ENCODE assay signal across 19 cellular contexts in the genomic region with DNA sequence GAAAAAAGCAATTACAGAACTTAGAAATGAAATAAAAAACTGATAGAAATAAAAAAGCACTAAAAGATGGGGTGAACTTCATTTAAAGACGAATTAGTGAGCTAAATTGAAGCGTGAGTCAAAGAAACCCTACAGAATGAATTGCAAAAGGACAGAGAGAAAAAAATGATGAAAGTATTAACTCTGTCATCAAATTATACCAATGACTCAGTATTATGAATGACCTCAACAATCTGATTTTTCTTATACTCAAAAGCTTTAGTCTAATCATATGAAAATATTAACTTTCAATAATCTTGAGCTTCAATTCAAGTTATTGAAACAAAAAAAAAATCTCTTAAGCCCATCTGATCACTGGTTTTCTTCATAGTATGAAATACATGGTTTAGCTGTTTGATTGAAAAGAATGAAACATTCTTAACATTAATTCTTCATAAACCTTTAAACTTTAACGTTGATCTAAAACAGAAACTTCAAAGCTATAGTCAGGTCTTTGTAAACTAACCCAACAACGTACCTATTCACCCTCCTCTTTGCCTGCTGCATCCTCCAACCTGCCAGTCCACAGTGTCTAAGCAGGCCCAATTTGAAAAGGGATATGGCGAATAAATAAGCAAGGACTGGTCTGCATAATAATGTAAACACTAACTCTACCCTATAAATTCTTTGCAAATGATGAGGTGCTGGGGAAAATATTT. TPM values are rescaled to one million over a fixed set of nuclear protein-coding genes. Genes with fewer than 3 reads are reported as not detected.
DNase-seq lines count a peak whose midpoint lies in the region; ATAC-seq, FAIRE-seq and TF ChIP-seq lines count a peak whose summit lies in the region.
"Had no signal": no experiment of that assay in that cellular context is flagged by ENCODE, and none has a peak within 500 bp of the region (broad histone marks: within the 10 kb centered on the region; RNA-seq: fewer than 3 reads in every experiment).

No MANE protein-coding gene starts in this region.

- no peak overlapping the region for H3K27ac Mint-ChIP-seq in activated CD4-positive, alpha-beta memory T cell treated with anti-CD3 and anti-CD28 coated beads, Interleukin-2, amount 10 ng/mL, durations not matched to agents 7 days and 5 days
- H3K27ac Mint-ChIP-seq: CD4-positive, CD25-positive, alpha-beta regulatory T cell had no signal

- ATAC-seq in A549 (no peak), GM18517 (IDR thresholded peaks at IDR 0.05; ENCODE audit: unreplicated experiment) (no peak), GM21423 (IDR thresholded peaks at IDR 0.05; ENCODE audit: unreplicated experiment) (no peak)

- peaks cover 2% of the 10 kb centered on the region for H3K4me1 Mint-ChIP-seq in activated CD4-positive, alpha-beta memory T cell treated with anti-CD3 and anti-CD28 coated beads, Interleukin-2, amount 10 ng/mL, durations not matched to agents 7 days and 5 days

- H3K9me3 ChIP-seq in A549 (no peaks in the 10 kb centered on the region), iPS-18a (ENCODE audit: control insufficient read depth, low read depth, low read length) (no peaks in the 10 kb centered on the region)
- H3K9me3 ChIP-seq: HAP-1 had no signal

- H3K27me3 Mint-ChIP-seq in activated CD4-positive, alpha-beta memory T cell treated with anti-CD3 and anti-CD28 coated beads, Interleukin-2, amount 10 ng/mL, durations not matched to agents 7 days and 5 days: no peaks in the 10 kb centered on the region
- H3K27me3 Mint-ChIP-seq: CD4-positive, CD25-positive, alpha-beta regulatory T cell had no signal

- POLR2A ChIA-PET in A549 (lab: Yijun Ruan, JAX): no interaction called here
- POLR2A ChIA-PET in activated CD4-positive, alpha-beta memory T cell treated with anti-CD3 and anti-CD28 coated beads, Interleukin-2, amount 10 ng/mL, durations not matched to agents 7 days and 5 days (lab: Charles Lee): no interaction called here

- peak overlapping the region; percentile 7 to 21; a peak in 1 of 6 replicates for H3K27ac ChIP-seq in A549
- no peak overlapping the region for H3K27ac ChIP-seq in iPS-18a (ENCODE audit: low read length)
- no peak overlapping the region for H3K27ac ChIP-seq in caudate nucleus (ENCODE audit: low read depth, low read length)
- H3K27ac ChIP-seq: PC-9 had no signal

- DNase-seq in A549 (ENCODE audit: low read depth in 1 of 2, low spot score in 1 of 2): no peak
- peak; percentile 38 for DNase-seq in HCEC 1CT
- DNase-seq in bronchial epithelial cell (ENCODE audit: low read depth): peak; percentile 9
- no peak for DNase-seq in activated CD4-positive, alpha-beta memory T cell treated with anti-CD3 and anti-CD28 coated beads, Interleukin-2, amount 10 ng/mL, durations not matched to agents 7 days and 5 days
- DNase-seq in caudate nucleus (lab: John Stamatoyannopoulos, UW): no peak
- DNase-seq: AML-193; CD4-positive, CD25-positive, alpha-beta regulatory T cell; DMS53; KG1; NCI-H1048; NCI-H446; NCI-H748 treated with DMSO at 0.1 percent for 48 hours; PC-9 had no signal

- FAIRE-seq in A549 (lab: Jason Lieb, UNC) (peak; percentile 68), bronchial epithelial cell (lab: Jason Lieb, UNC) (no peak)
- FAIRE-seq: GM12891 had no signal

- peaks cover 8% of the 10 kb centered on the region; the same call in 2 of the 3 replicates for H3K4me1 ChIP-seq in A549
- H3K4me1 ChIP-seq in iPS-18a (ENCODE audit: control insufficient read depth, low read depth, low read length): peaks cover 29% of the 10 kb centered on the region
- H3K4me1 ChIP-seq: HAP-1 had no signal

- H3K4me3 ChIP-seq in A549 (no peak overlapping the region), bronchial epithelial cell (ENCODE audit: low read depth, low read length) (no peak overlapping the region), iPS-18a (ENCODE audit: low read length) (peak overlapping the region; percentile 7)
- H3K4me3 ChIP-seq: HAP-1, PC-9 had no signal

- no peak for TF ChIP-seq POLR2A in A549 (IDR thresholded peaks at IDR 0.05; ENCODE audit: low read length)

- CTCF ChIA-PET in A549 (lab: Yijun Ruan, JAX): interaction anchor here (0.6 to 1.2 kb wide), 3 partner anchors 9 to 549 kb away, joined by 3 read pairs; no protein-coding TSS in a partner anchor
- CTCF ChIA-PET in activated CD4-positive, alpha-beta memory T cell treated with anti-CD3 and anti-CD28 coated beads, Interleukin-2, amount 10 ng/mL, durations not matched to agents 7 days and 5 days (lab: Charles Lee): interaction anchor here (0.6 kb wide), 1 partner anchor 527 kb away, joined by 3 read pairs; no protein-coding TSS in a partner anchor

- no peaks in the 10 kb centered on the region for H3K9me3 Mint-ChIP-seq in activated CD4-positive, alpha-beta memory T cell treated with anti-CD3 and anti-CD28 coated beads, Interleukin-2, amount 10 ng/mL, durations not matched to agents 7 days and 5 days
- H3K9me3 Mint-ChIP-seq: CD4-positive, CD25-positive, alpha-beta regulatory T cell had no signal

- TF ChIP-seq CTCF in A549 (IDR thresholded peaks at IDR 0.05) (no peak), bronchial epithelial cell (IDR thresholded peaks at IDR 0.05; ENCODE audit: insufficient read depth, low read length, severe bottlenecking) (no peak)

- peak overlapping the region; percentile 19; the same call in 1 of the 3 replicates for H3K4me2 ChIP-seq in A549
- H3K4me2 ChIP-seq: PC-9 had no signal

- H3K27me3 ChIP-seq in bronchial epithelial cell (ENCODE audit: control insufficient read depth, insufficient read depth, low read length) (no peaks in the 10 kb centered on the region), iPS-18a (ENCODE audit: control insufficient read depth, insufficient read depth, low read length) (peaks cover 11% of the 10 kb centered on the region)

- no peak for TF ChIP-seq RAD21 in A549 (conservative IDR thresholded peaks at IDR 0.05 in 1 of 2, IDR thresholded peaks at IDR 0.05 in 1 of 2)

- H3K36me3 Mint-ChIP-seq in activated CD4-positive, alpha-beta memory T cell treated with anti-CD3 and anti-CD28 coated beads, Interleukin-2, amount 10 ng/mL, durations not matched to agents 7 days and 5 days (ENCODE audit: low read depth): no peaks in the 10 kb centered on the region

- H3K4me3 Mint-ChIP-seq in activated CD4-positive, alpha-beta memory T cell treated with anti-CD3 and anti-CD28 coated beads, Interleukin-2, amount 10 ng/mL, durations not matched to agents 7 days and 5 days: no peak overlapping the region
- H3K4me3 Mint-ChIP-seq: CD4-positive, CD25-positive, alpha-beta regulatory T cell had no signal

- no peak overlapping the region for H3K9ac ChIP-seq in iPS-18a (ENCODE audit: low read length)

- WGBS in A549 (ENCODE audit: missing lambda C conversion rate): 53% methylated on average over 5 of the region's 5 CpGs

- no peak for TF ChIP-seq EP300 in A549 (IDR thresholded peaks at IDR 0.05)

- H3K36me3 ChIP-seq in bronchial epithelial cell (ENCODE audit: control insufficient read depth, insufficient read depth, low read length): no peaks in the 10 kb centered on the region
- no peaks in the 10 kb centered on the region for H3K36me3 ChIP-seq in iPS-18a (ENCODE audit: control insufficient read depth, low read depth, low read length)
- H3K36me3 ChIP-seq: HAP-1 had no signal

TF ChIP-seq in A549, 52 proteins besides CTCF, POLR2A, EP300 and RAD21:
- TF ChIP-seq NR3C1 (IDR thresholded peaks at IDR 0.05) (no peak), MAFK (IDR thresholded peaks at IDR 0.05; ENCODE audit: partially characterized antibody) (peak; percentile 97), NFE2L2 (conservative IDR thresholded peaks at IDR 0.05; ENCODE audit: low read length) (peak; percentile 96)

RNA-seq across cellular contexts. Expression of gene ABCA5, which starts 6.6 kb away (rescaled TPM):
- polyA plus RNA-seq in A549 (2011; rRNA removed): 6.9 and 9.1 TPM in 2 replicates
- polyA plus RNA-seq in A549 (2012; cell fraction: cytosol; rRNA removed): 0.67 and 0.82 TPM in 2 replicates
- 1.8 and 2.9 TPM in 2 replicates for polyA plus RNA-seq in A549 (2012; cell fraction: nucleus; rRNA removed)
- polyA plus RNA-seq in A549 (2017; fragmentation: RNase III; extraction: RNeasy Plus Mini Kit Qiagen cat#74134 plus additional on column Dnase treatment): 4.1 to 4.5 TPM (median 4.5 TPM) in 3 replicates
- 4.6 and 5.5 TPM in 2 replicates for polyA minus RNA-seq in A549 (2011; rRNA and poly(A)+ RNA removed)
- 11.6 and 15.6 TPM in 2 replicates for total RNA-seq in bronchial epithelial cell
- 10 to 100 TPM; 16.5 to 18.2 TPM for total RNA-seq in activated CD4-positive, alpha-beta memory T cell treated with anti-CD3 and anti-CD28 coated beads, Interleukin-2, amount 10 ng/mL, durations not matched to agents 7 days and 5 days
- total RNA-seq: M059J had no signal

Comparison
In these comparisons a context has a peak if more than half of its experiments do, and no peak if none do; other contexts are left out.
1. DNase-seq: peak in HCEC 1CT (single experiment) and bronchial epithelial cell (single experiment); none in A549 (0 of 2), activated CD4-positive, alpha-beta memory T cell treated with anti-CD3 and anti-CD28 coated beads, Interleukin-2, amount 10 ng/mL, durations not matched to agents 7 days and 5 days (single experiment) and caudate nucleus (0 of 61).
2. H3K27ac ChIP-seq: peak in A549 (2 of 2); none in iPS-18a (single experiment) and caudate nucleus (single experiment).